Comparison of ENCODE assay signal across 12 cellular contexts in genomic region chr20:62220666-62221568, GRCh38. TPM values are rescaled to one million over a fixed set of nuclear protein-coding genes. Genes with fewer than 3 reads are reported as not detected.
A peak's percentile ranks its signal among the peaks of the same experiment; 100 is the strongest.
DNase-seq lines count a peak whose midpoint lies in the region; TF ChIP-seq lines count a peak whose summit lies in the region.
"Had no signal": no experiment of that assay in that cellular context is flagged by ENCODE, and none has a peak within 500 bp of the region (broad histone marks: within the 10 kb centered on the region; RNA-seq: fewer than 3 reads in every experiment).

No MANE protein-coding gene starts in this region.

- H3K27ac ChIP-seq in HUES64 (ENCODE audit: low read depth, low read length) (no peak overlapping the region), cingulate gyrus (ENCODE audit: low read depth, low read length) (peak overlapping the region; percentile 39), sigmoid colon (no peak overlapping the region)
- H3K27ac ChIP-seq: skin epidermis had no signal

- H3K36me3 ChIP-seq in HUES64 (ENCODE audit: insufficient read depth, low read length) (no peaks in the 10 kb centered on the region), sigmoid colon (no peaks in the 10 kb centered on the region)

- no peak overlapping the region for H3K9ac ChIP-seq in HUES64 (ENCODE audit: low read depth, low read length)

- intact Hi-C loops in sigmoid colon (cut with DNase I): no loop called here

- no peak overlapping the region for H3K27ac Mint-ChIP-seq in nephron
- H3K27ac Mint-ChIP-seq: activated T-cell treated with anti-CD3 and anti-CD28 coated beads, Interleukin-2, amount 50 U/mL, for 24 hours had no signal

- H3K9me3 ChIP-seq in HUES64 (ENCODE audit: insufficient read depth, low read depth, low read length) (no peaks in the 10 kb centered on the region), sigmoid colon (no peaks in the 10 kb centered on the region)

- DNase-seq in NCI-H82 (lab: John Stamatoyannopoulos, UW) (peak; percentile 35), NCI-H82 treated with DMSO at 0.1 percent for 48 hours (lab: John Stamatoyannopoulos, UW; ENCODE audit: unreplicated experiment) (no peak), AG08395 (ENCODE audit: low spot score) (no peak), putamen (ENCODE audit: low spot score) (no peak), sigmoid colon (no peak)
- DNase-seq: NCI-H2029 treated with DMSO at 0.1 percent for 48 hours had no signal

- TF ChIP-seq EP300 in sigmoid colon (IDR thresholded peaks at IDR 0.05): no peak

- H3K4me1 ChIP-seq in HUES64 (ENCODE audit: insufficient read depth, low read length) (peaks cover 11% of the 10 kb centered on the region), sigmoid colon (peaks cover 0 to 19% (median 18%) of the 10 kb centered on the region in 4 donors)

- no peak for TF ChIP-seq POLR2A in sigmoid colon (IDR thresholded peaks at IDR 0.05)

- peak overlapping the region; percentile 49 to 68 (median 65) for H3K4me3 Mint-ChIP-seq in nephron
- H3K4me3 Mint-ChIP-seq: activated T-cell treated with anti-CD3 and anti-CD28 coated beads, Interleukin-2, amount 50 U/mL, for 24 hours had no signal

- WGBS in HUES64: 6% methylated on average over 45 of the region's 46 CpGs
- 3 to 6% methylated on average over 46 of the region's 46 CpGs for WGBS in sigmoid colon, 2 donors

- no peaks in the 10 kb centered on the region for H3K36me3 Mint-ChIP-seq in nephron (ENCODE audit: low read depth)

- no peaks in the 10 kb centered on the region for H3K4me1 Mint-ChIP-seq in nephron

- H3K27me3 ChIP-seq in HUES64 (ENCODE audit: insufficient read depth, low read length): peaks cover 73% of the 10 kb centered on the region
- H3K27me3 ChIP-seq in sigmoid colon: peaks cover 52 to 91% (median 74%) of the 10 kb centered on the region in 3 donors

- peak overlapping the region; percentile 41 for H3K4me3 ChIP-seq in HUES64 (ENCODE audit: low read length)
- H3K4me3 ChIP-seq in sigmoid colon: peak overlapping the region in 1 of 4 donors; percentile 47

- no peaks in the 10 kb centered on the region for H3K9me3 Mint-ChIP-seq in nephron
- H3K9me3 Mint-ChIP-seq: activated T-cell treated with anti-CD3 and anti-CD28 coated beads, Interleukin-2, amount 50 U/mL, for 24 hours had no signal

- no peak for TF ChIP-seq CTCF in nephron (IDR thresholded peaks at IDR 0.05; ENCODE audit: unreplicated experiment in 3 of 3)
- TF ChIP-seq CTCF in sigmoid colon (IDR thresholded peaks at IDR 0.05): no peak

- peaks cover 83% of the 10 kb centered on the region for H3K27me3 Mint-ChIP-seq in nephron (ENCODE audit: low read depth)

RNA-seq across cellular contexts. Expression of gene HRH3, which starts 0.8 kb away (rescaled TPM):
- polyA plus RNA-seq in HUES64 (2013, experiment 1 of 2): 2.4 TPM
- 1.8 TPM for polyA plus RNA-seq in HUES64 (2013, experiment 2 of 2)
- not detected for total RNA-seq in sigmoid colon
- not detected for polyA plus RNA-seq in sigmoid colon
- polyA plus RNA-seq: AG04450 had no signal

RNA-seq across cellular contexts. Expression of gene OSBPL2, which starts 17.4 kb away (rescaled TPM):
- polyA plus RNA-seq in HUES64 (2013, experiment 1 of 2): 11.5 TPM
- 14.9 TPM for polyA plus RNA-seq in HUES64 (2013, experiment 2 of 2)
- total RNA-seq in sigmoid colon: 10 to 100 TPM; 31.6 to 36.8 (median 32.6) TPM
- 10 to 100 TPM; 27.0 to 36.3 (median 28.0) TPM for polyA plus RNA-seq in sigmoid colon

RNA-seq across cellular contexts. Expression of gene MTG2, which starts 38.1 kb away (rescaled TPM):
- polyA plus RNA-seq in HUES64 (2013, experiment 1 of 2): 17.8 TPM
- polyA plus RNA-seq in HUES64 (2013, experiment 2 of 2): 16.5 TPM
- total RNA-seq in sigmoid colon: 10 to 100 TPM; 13.3 to 28.1 (median 21.2) TPM
- polyA plus RNA-seq in sigmoid colon: 10 to 100 TPM; 21.0 to 32.3 (median 24.7) TPM
